8 cellular contexts compared by ENCODE assay signal in the genomic region with DNA sequence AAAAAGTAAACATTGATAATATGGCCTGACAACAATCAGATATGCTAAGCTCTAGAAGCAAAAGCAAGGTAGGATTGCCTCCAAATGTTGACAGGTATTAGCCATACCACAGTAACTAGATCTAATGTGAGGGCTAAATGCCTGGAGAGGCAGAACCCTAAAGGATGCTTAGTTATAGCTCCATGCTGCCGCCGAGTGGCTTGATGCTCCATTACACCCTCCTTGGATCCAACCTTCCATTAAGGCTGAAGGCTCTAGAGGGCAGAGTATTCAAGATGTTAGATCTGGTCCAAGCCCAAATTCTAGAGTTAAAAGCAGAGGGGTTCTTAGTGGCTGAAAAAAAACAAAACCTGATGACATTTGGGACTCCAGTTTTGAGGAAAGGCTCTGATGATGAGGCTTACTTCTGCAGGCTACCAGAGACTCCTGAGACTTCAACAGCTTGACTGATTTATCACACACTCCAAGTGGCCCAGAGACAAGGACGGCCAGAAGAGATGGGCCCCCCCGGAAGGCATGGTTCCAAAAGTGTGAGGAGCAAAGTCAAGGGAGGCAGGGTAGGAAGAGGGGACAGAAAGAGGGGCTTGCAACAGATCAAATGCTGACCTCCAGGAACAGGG. TPM values are rescaled to one million over a fixed set of nuclear protein-coding genes. Genes with fewer than 3 reads are reported as not detected.
DNase-seq lines count a peak whose midpoint lies in the region; ATAC-seq, FAIRE-seq and TF ChIP-seq lines count a peak whose summit lies in the region.

No MANE protein-coding gene starts in this region.

- H3K4me1 Mint-ChIP-seq in CD4-positive, alpha-beta T cell (ENCODE audit: low read depth), result peaks cover 49% of the 10 kb centered on the region
- peaks cover 36% of the 10 kb centered on the region for H3K4me1 Mint-ChIP-seq in activated T-cell treated with anti-CD3 and anti-CD28 coated beads, Interleukin-2, amount 50 U/mL, for 72 hours (ENCODE audit: low read depth)
- H3K4me1 Mint-ChIP-seq in type B pancreatic cell (ENCODE audit: unreplicated experiment), result peaks cover 8% of the 10 kb centered on the region

- H3K27me3 ChIP-seq in CD4-positive, alpha-beta T cell (ENCODE audit: control insufficient read depth, insufficient read depth, low read length), result no peaks in the 10 kb centered on the region

- peak; percentile 93 for ATAC-seq in CD4-positive, alpha-beta T cell (ENCODE audit: poor library complexity)
- ATAC-seq in activated T-cell treated with anti-CD3 and anti-CD28 coated beads, Interleukin-2, amount 50 U/mL, for 72 hours (replicated peaks in 1 of 2), result peak; percentile 66 to 74
- peak; percentile 90 for ATAC-seq in omental fat pad (ENCODE audit: low FRiP score)

- FAIRE-seq in GM19239 (lab: Jason Lieb, UNC), result peak; percentile 64
- FAIRE-seq in RCC 7860 (lab: Jason Lieb, UNC), result peak; percentile 2

- CTCF ChIA-PET in CD4-positive, alpha-beta T cell (lab: Charles Lee), result interaction anchor here (0.6 to 2.8 kb wide), 21 partner anchors 9 to 195 kb away, joined by 3 to 22 read pairs (median 4); partner anchors contain the start of gene ZC3H13

- peak overlapping the region; percentile 40 for H3K4me3 Mint-ChIP-seq in CD4-positive, alpha-beta T cell
- H3K4me3 Mint-ChIP-seq in activated T-cell treated with anti-CD3 and anti-CD28 coated beads, Interleukin-2, amount 50 U/mL, for 72 hours, result no peak overlapping the region
- no peak overlapping the region for H3K4me3 Mint-ChIP-seq in type B pancreatic cell

- peak overlapping the region; percentile 37 for H3K27ac ChIP-seq in CD4-positive, alpha-beta T cell (ENCODE audit: low read depth, low read length)

- peak; percentile 75 for TF ChIP-seq CTCF in CD4-positive, alpha-beta T cell (IDR thresholded peaks at IDR 0.05)
- TF ChIP-seq CTCF in fibroblast of the aortic adventitia (IDR thresholded peaks at IDR 0.05; ENCODE audit: insufficient read depth, low read length) (peak; percentile 93), omental fat pad (IDR thresholded peaks at IDR 0.05) (peak in 2 of 3 donors; percentile 4 to 23), type B pancreatic cell (conservative IDR thresholded peaks at IDR 0.05) (peak; percentile 88)

- peak; percentile 55 to 75 (median 66) for DNase-seq in CD4-positive, alpha-beta T cell
- DNase-seq in GM19239 (ENCODE audit: insufficient read length, low spot score) (peak; percentile 30), HuH-7 (ENCODE audit: low spot score) (peak; percentile 30), RCC 7860 (ENCODE audit: low spot score) (peak; percentile 43), fibroblast of the aortic adventitia (ENCODE audit: low read depth) (peak; percentile 76), omental fat pad (ENCODE audit: low spot score) (no peak), type B pancreatic cell (ENCODE audit: extremely low spot score, unreplicated experiment) (no peak)
- peak; percentile 71 to 72 for DNase-seq in activated T-cell treated with anti-CD3 and anti-CD28 coated beads, Interleukin-2, amount 50 U/mL, for 72 hours

- POLR2A ChIA-PET in CD4-positive, alpha-beta T cell (lab: Charles Lee), result interaction anchor here (0.7 to 2.1 kb wide), 10 partner anchors 14 to 319 kb away, joined by 3 to 18 read pairs (median 3); partner anchors contain the start of gene ZC3H13

- no peaks in the 10 kb centered on the region for H3K9me3 Mint-ChIP-seq in CD4-positive, alpha-beta T cell
- no peaks in the 10 kb centered on the region for H3K9me3 Mint-ChIP-seq in activated T-cell treated with anti-CD3 and anti-CD28 coated beads, Interleukin-2, amount 50 U/mL, for 72 hours
- H3K9me3 Mint-ChIP-seq in type B pancreatic cell, result no peaks in the 10 kb centered on the region

- H3K36me3 Mint-ChIP-seq in CD4-positive, alpha-beta T cell (ENCODE audit: low read depth), result peaks cover 53% of the 10 kb centered on the region
- peaks cover 13 to 30% of the 10 kb centered on the region in 2 donors for H3K36me3 Mint-ChIP-seq in activated T-cell treated with anti-CD3 and anti-CD28 coated beads, Interleukin-2, amount 50 U/mL, for 72 hours (ENCODE audit: insufficient read depth in 2 of 2)
- no peaks in the 10 kb centered on the region for H3K36me3 Mint-ChIP-seq in type B pancreatic cell

- H3K9me3 ChIP-seq in CD4-positive, alpha-beta T cell (ENCODE audit: control insufficient read depth, low read length), result no peaks in the 10 kb centered on the region

- H3K4me3 ChIP-seq in fibroblast of the aortic adventitia (ENCODE audit: low read depth, low read length), result no peak overlapping the region

- H3K27ac Mint-ChIP-seq in CD4-positive, alpha-beta T cell, result peak overlapping the region; percentile 87
- peak overlapping the region; percentile 58 for H3K27ac Mint-ChIP-seq in activated T-cell treated with anti-CD3 and anti-CD28 coated beads, Interleukin-2, amount 50 U/mL, for 72 hours
- H3K27ac Mint-ChIP-seq in type B pancreatic cell, result peak overlapping the region; percentile 28

- intact Hi-C loops in CD4-positive, alpha-beta T cell (cut with DNase I, micrococcal nuclease), result loop anchor here (1.0 to 10.0 kb wide), 8 partner anchors 74 to 615 kb away; partner anchors contain the start of gene ZC3H13 (in 1 of the 2)

- H3K27me3 Mint-ChIP-seq in CD4-positive, alpha-beta T cell, result no peaks in the 10 kb centered on the region
- H3K27me3 Mint-ChIP-seq in activated T-cell treated with anti-CD3 and anti-CD28 coated beads, Interleukin-2, amount 50 U/mL, for 72 hours (ENCODE audit: low read depth), result no peaks in the 10 kb centered on the region
- no peaks in the 10 kb centered on the region for H3K27me3 Mint-ChIP-seq in type B pancreatic cell

RNA-seq across cellular contexts. Expression of gene CPB2, which starts 21.8 kb away (rescaled TPM):
- not detected for total RNA-seq in CD4-positive, alpha-beta T cell
- total RNA-seq in activated T-cell treated with anti-CD3 and anti-CD28 coated beads, Interleukin-2, amount 50 U/mL, for 72 hours, result not detected
- total RNA-seq in fibroblast of the aortic adventitia (ENCODE audit: low replicate concordance) (not detected in 2 replicates), omental fat pad (not detected), type B pancreatic cell (ENCODE audit: low replicate concordance) (0.19 and 0.31 TPM in 2 replicates)

RNA-seq across cellular contexts. Expression of gene LCP1, which starts 55.3 kb away (rescaled TPM):
- 100 to 1,000 TPM; 266 to 276 TPM for total RNA-seq in CD4-positive, alpha-beta T cell
- 100 to 1,000 TPM; 834 to 955 TPM for total RNA-seq in activated T-cell treated with anti-CD3 and anti-CD28 coated beads, Interleukin-2, amount 50 U/mL, for 72 hours
- 0.25 and 0.99 TPM in 2 replicates for total RNA-seq in fibroblast of the aortic adventitia (ENCODE audit: low replicate concordance)
- 100 to 1,000 TPM in 3 of 4 donors, 10 to 100 TPM in 1; 61.0 to 325 (median 142) TPM for total RNA-seq in omental fat pad
- 43.3 and 157 TPM in 2 replicates for total RNA-seq in type B pancreatic cell (ENCODE audit: low replicate concordance)

Comparison
In these comparisons a context has a peak if more than half of its experiments do, and no peak if none do; other contexts are left out.
1. DNase-seq: peak in CD4-positive, alpha-beta T cell (10 of 10), GM19239 (single experiment), HuH-7 (single experiment), RCC 7860 (single experiment), activated T-cell treated with anti-CD3 and anti-CD28 coated beads, Interleukin-2, amount 50 U/mL, for 72 hours (2 of 2) and fibroblast of the aortic adventitia (single experiment); none in omental fat pad (single experiment) and type B pancreatic cell (single experiment).
2. H3K27ac Mint-ChIP-seq: peak in every context shown above with its lines; median percentile 87 in CD4-positive, alpha-beta T cell; 58 in activated T-cell treated with anti-CD3 and anti-CD28 coated beads, Interleukin-2, amount 50 U/mL, for 72 hours; 28 in type B pancreatic cell.
3. CTCF ChIP-seq: peak in every context shown above with its lines; median percentile 93 in fibroblast of the aortic adventitia; 88 in type B pancreatic cell; 75 in CD4-positive, alpha-beta T cell; 14 in omental fat pad.
4. RNA of gene LCP1, which starts 55.3 kb away (total RNA-seq): 834 to 955 TPM in activated T-cell treated with anti-CD3 and anti-CD28 coated beads, Interleukin-2, amount 50 U/mL, for 72 hours, 266 to 276 TPM in CD4-positive, alpha-beta T cell, 61.0 to 325 TPM in omental fat pad and 43.3 to 157 TPM in type B pancreatic cell; 0.25 to 0.99 TPM in fibroblast of the aortic adventitia; every median in the first group is over 10 times any median in the second.
5. Peak in every context shown above with its lines, with median percentiles within 50 percentile points of each other: ATAC-seq.